ENCODE assay signal across 23 cellular contexts in the genomic region with DNA sequence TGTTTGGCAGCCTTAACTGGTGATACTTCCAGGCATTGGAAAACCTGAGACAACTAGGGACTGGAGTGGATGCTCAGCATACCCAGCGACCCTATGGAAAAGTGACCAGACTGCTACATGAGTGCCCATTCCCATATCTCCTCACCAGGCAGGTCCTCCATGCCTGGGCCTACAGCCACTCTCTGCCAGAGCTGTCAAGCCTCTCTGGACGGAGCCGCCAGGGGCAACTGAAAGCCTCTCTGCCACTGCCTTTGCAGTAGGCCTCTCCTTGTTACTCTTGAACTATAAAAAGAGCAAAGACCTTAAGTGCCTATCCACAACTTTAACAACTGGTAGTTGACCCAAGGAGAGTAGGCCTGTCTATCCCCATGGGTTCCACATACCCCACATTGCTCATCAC.
"Had no signal": no experiment of that assay in that cellular context is flagged by ENCODE, and none has a peak within 500 bp of the region (broad histone marks: within the 10 kb centered on the region; RNA-seq: fewer than 3 reads in every experiment).

No MANE protein-coding gene starts in this region.

- H3K36me3 Mint-ChIP-seq: stimulated activated effector memory CD8-positive, alpha-beta T cell treated with anti-CD3 and anti-CD28 coated beads, Interleukin-12 subunit alpha, Interleukin-12 subunit beta, amount 100 ng/mL, for 72 hours; stimulated activated memory B cell treated with anti-CD40 and anti-IgM and Interleukin-4, amounts not matched to agents 10 μg/mL and 1 μg/mL and 100 μg/mL, for 72 hours; stimulated activated naive B cell treated with anti-CD40 and anti-IgM and Interleukin-4, amounts not matched to agents 10 μg/mL and 1 μg/mL and 100 μg/mL, for 72 hours; type B pancreatic cell had no signal

- H3K27me3 Mint-ChIP-seq: stimulated activated naive B cell treated with anti-CD40 and anti-IgM and Interleukin-4, amounts not matched to agents 10 μg/mL and 1 μg/mL and 100 μg/mL, for 72 hours; stimulated activated naive CD8-positive, alpha-beta T cell treated with anti-CD3 and anti-CD28 coated beads, Interleukin-15, amount 100 ng/mL, for 72 hours; stimulated activated naive CD8-positive, alpha-beta T cell treated with anti-CD3 and anti-CD28 coated beads, Interleukin-15, Interleukin-2, amounts not matched to agents 100 ng/mL and 50 ng/mL, for 24 hours; type B pancreatic cell had no signal

- H3K9me3 Mint-ChIP-seq: stimulated activated naive CD8-positive, alpha-beta T cell treated with anti-CD3 and anti-CD28 coated beads, Interleukin-15, amount 100 ng/mL, for 72 hours; type B pancreatic cell had no signal

- DNase-seq: stimulated activated CD4-positive, alpha-beta T cell treated with anti-CD3 and anti-CD28 coated beads, Interleukin-2, amount 100 ng/mL, for 48 hours; stimulated activated CD4-positive, alpha-beta T cell treated with anti-CD3 and anti-CD28 coated beads, Interleukin-4, amount 100 ng/mL, for 1 hour; stimulated activated CD4-positive, alpha-beta T cell treated with anti-CD3 and anti-CD28 coated beads, Interleukin-4, amount 100 ng/mL, for 24 hours; stimulated activated CD4-positive, alpha-beta T cell treated with anti-CD3 and anti-CD28 coated beads, Interleukin-4, amount 100 ng/mL, for 4 hours; stimulated activated CD8-positive, alpha-beta memory T cell treated with anti-CD3 and anti-CD28 coated beads, Interleukin-4, amount 100 ng/mL, for 48 hours; stimulated activated naive B cell treated with anti-CD40 and anti-IgM and Interleukin-4, amounts not matched to agents 10 μg/mL and 1 μg/mL and 100 μg/mL, for 72 hours; stimulated activated naive CD4-positive, alpha-beta T cell; stimulated activated naive CD4-positive, alpha-beta T cell treated with Interleukin-2 at 50 U/mL for 16 hours; stimulated activated naive CD8-positive, alpha-beta T cell treated with anti-CD3 and anti-CD28 coated beads, Interleukin-15, amount 100 ng/mL, for 72 hours; stimulated activated naive CD8-positive, alpha-beta T cell treated with anti-CD3 and anti-CD28 coated beads, Interleukin-15, Interleukin-2, amounts not matched to agents 100 U/mL and 50 U/mL, for 24 hours; stomach; substantia nigra; testis; thyroid gland; tibial artery; transverse colon; trophoblast cell; upper lobe of right lung; uterus had no signal

- H3K4me3 Mint-ChIP-seq: stimulated activated effector memory CD8-positive, alpha-beta T cell treated with anti-CD3 and anti-CD28 coated beads, Interleukin-12 subunit alpha, Interleukin-12 subunit beta, amount 100 ng/mL, for 72 hours; stimulated activated memory B cell treated with anti-CD40 and anti-IgM and Interleukin-4, amounts not matched to agents 10 μg/mL and 1 μg/mL and 100 μg/mL, for 72 hours; stimulated activated naive B cell treated with anti-CD40 and anti-IgM and Interleukin-4, amounts not matched to agents 10 μg/mL and 1 μg/mL and 100 μg/mL, for 72 hours; stimulated activated naive CD8-positive, alpha-beta T cell treated with anti-CD3 and anti-CD28 coated beads, Interleukin-15, amount 100 ng/mL, for 72 hours; stimulated activated naive CD8-positive, alpha-beta T cell treated with anti-CD3 and anti-CD28 coated beads, Interleukin-15, Interleukin-2, amounts not matched to agents 100 ng/mL and 50 ng/mL, for 24 hours; type B pancreatic cell had no signal

- H3K4me1 Mint-ChIP-seq: stimulated activated effector memory CD8-positive, alpha-beta T cell treated with anti-CD3 and anti-CD28 coated beads, Interleukin-12 subunit alpha, Interleukin-12 subunit beta, amount 100 ng/mL, for 72 hours; stimulated activated memory B cell treated with anti-CD40 and anti-IgM and Interleukin-4, amounts not matched to agents 10 μg/mL and 1 μg/mL and 100 μg/mL, for 72 hours; stimulated activated naive B cell treated with anti-CD40 and anti-IgM and Interleukin-4, amounts not matched to agents 10 μg/mL and 1 μg/mL and 100 μg/mL, for 72 hours; stimulated activated naive CD8-positive, alpha-beta T cell treated with anti-CD3 and anti-CD28 coated beads, Interleukin-15, amount 100 ng/mL, for 72 hours had no signal

- H3K27ac Mint-ChIP-seq: stimulated activated effector memory CD8-positive, alpha-beta T cell treated with anti-CD3 and anti-CD28 coated beads, Interleukin-12 subunit alpha, Interleukin-12 subunit beta, amount 100 ng/mL, for 72 hours; stimulated activated memory B cell treated with anti-CD40 and anti-IgM and Interleukin-4, amounts not matched to agents 10 μg/mL and 1 μg/mL and 100 μg/mL, for 72 hours; stimulated activated naive B cell treated with anti-CD40 and anti-IgM and Interleukin-4, amounts not matched to agents 10 μg/mL and 1 μg/mL and 100 μg/mL, for 72 hours; stimulated activated naive CD8-positive, alpha-beta T cell treated with anti-CD3 and anti-CD28 coated beads, Interleukin-15, amount 100 ng/mL, for 72 hours; stimulated activated naive CD8-positive, alpha-beta T cell treated with anti-CD3 and anti-CD28 coated beads, Interleukin-15, Interleukin-2, amounts not matched to agents 100 ng/mL and 50 ng/mL, for 24 hours; type B pancreatic cell had no signal

- ATAC-seq: stimulated activated effector memory CD8-positive, alpha-beta T cell treated with anti-CD3 and anti-CD28 coated beads, Interleukin-12 subunit alpha, Interleukin-12 subunit beta, amount 100 ng/mL, for 72 hours; stimulated activated memory B cell treated with anti-CD40 and anti-IgM and Interleukin-4, amounts not matched to agents 10 μg/mL and 1 μg/mL and 100 μg/mL, for 72 hours; stimulated activated naive B cell treated with anti-CD40 and anti-IgM and Interleukin-4, amounts not matched to agents 10 μg/mL and 1 μg/mL and 100 μg/mL, for 72 hours; stimulated activated naive CD8-positive, alpha-beta T cell treated with anti-CD3 and anti-CD28 coated beads, Interleukin-15, amount 100 ng/mL, for 72 hours; stimulated activated naive CD8-positive, alpha-beta T cell treated with anti-CD3 and anti-CD28 coated beads, Interleukin-15, Interleukin-2, amounts not matched to agents 100 U/mL and 50 U/mL, for 24 hours; upper lobe of right lung had no signal
